ENCODE assay signal across 25 cellular contexts in the genomic region with DNA sequence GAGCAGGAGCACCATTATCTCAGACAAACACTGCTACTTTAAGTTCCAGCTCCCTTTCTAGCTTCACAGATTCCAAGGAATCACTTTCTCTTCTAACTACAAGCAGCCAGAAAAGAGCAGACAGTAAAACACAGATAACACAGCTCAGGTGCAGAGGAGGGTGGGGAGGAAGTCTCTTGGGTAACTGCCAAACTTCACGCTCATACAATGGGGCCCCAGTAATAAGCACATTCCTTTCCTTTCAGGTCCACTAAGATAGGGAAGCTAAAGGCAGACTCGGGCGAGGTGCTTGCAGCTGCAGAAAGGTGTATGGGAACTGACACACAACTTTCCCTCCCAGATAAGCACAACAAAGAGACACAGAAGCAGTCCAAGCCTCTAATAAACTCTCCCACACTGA.
"Had no signal": no experiment of that assay in that cellular context is flagged by ENCODE, and none has a peak within 500 bp of the region (broad histone marks: within the 10 kb centered on the region; RNA-seq: fewer than 3 reads in every experiment).

No MANE protein-coding gene starts in this region.

- ATAC-seq: activated CD8-positive, alpha-beta T cell treated with anti-CD3 and anti-CD28 coated beads for 36 hours; activated T-helper 17 cell treated with anti-CD3 and anti-CD28 coated beads, Interleukin-2, amount 50 U/mL, for 72 hours; gastroesophageal sphincter; left cardiac atrium; stimulated activated naive B cell treated with anti-CD40 and anti-IgM and Interleukin-4, amounts not matched to agents 10 μg/mL and 1 μg/mL and 100 μg/mL, for 72 hours had no signal

- H3K27ac Mint-ChIP-seq: activated CD4-positive, alpha-beta T cell treated with anti-CD3 and anti-CD28 coated beads, Interleukin-2, amount 10 ng/mL, durations not matched to agents 7 days and 5 days; activated CD8-positive, alpha-beta T cell treated with anti-CD3 and anti-CD28 coated beads for 36 hours; activated naive CD8-positive, alpha-beta T cell; activated T-helper 17 cell treated with anti-CD3 and anti-CD28 coated beads, Interleukin-2, amount 50 U/mL, for 72 hours; naive B cell; stimulated activated naive B cell treated with anti-CD40 and anti-IgM and Interleukin-4, amounts not matched to agents 10 μg/mL and 1 μg/mL and 100 μg/mL, for 72 hours had no signal

- H3K27me3 Mint-ChIP-seq: activated CD4-positive, alpha-beta T cell treated with anti-CD3 and anti-CD28 coated beads, Interleukin-2, amount 10 ng/mL, durations not matched to agents 7 days and 5 days; activated CD8-positive, alpha-beta T cell treated with anti-CD3 and anti-CD28 coated beads for 36 hours; activated naive CD8-positive, alpha-beta T cell; activated T-helper 17 cell treated with anti-CD3 and anti-CD28 coated beads, Interleukin-2, amount 50 U/mL, for 72 hours; central memory CD8-positive, alpha-beta T cell; naive B cell; stimulated activated naive B cell treated with anti-CD40 and anti-IgM and Interleukin-4, amounts not matched to agents 10 μg/mL and 1 μg/mL and 100 μg/mL, for 72 hours had no signal

- H3K9me3 ChIP-seq: adrenal gland, ascending aorta, esophagus squamous epithelium, sigmoid colon, uterus had no signal

- DNase-seq: activated CD4-positive, alpha-beta T cell treated with anti-CD3 and anti-CD28 coated beads, Interleukin-2, amount 10 ng/mL, durations not matched to agents 7 days and 5 days; activated CD8-positive, alpha-beta T cell treated with anti-CD3 and anti-CD28 coated beads for 36 hours; activated naive CD4-positive, alpha-beta T cell; activated T-cell treated with anti-CD3 and anti-CD28 coated beads, Interleukin-2, amount 50 U/mL, for 1 hour; adrenal gland; brain microvascular endothelial cell; dorsolateral prefrontal cortex; esophagus squamous epithelium; head of caudate nucleus; left cardiac atrium; mesenchymal stem cell; naive B cell; retina; sigmoid colon; stimulated activated CD4-positive, alpha-beta T cell treated with anti-CD3 and anti-CD28 coated beads, Interleukin-2, amount 100 ng/mL, for 48 hours; stimulated activated CD8-positive, alpha-beta memory T cell treated with anti-CD3 and anti-CD28 coated beads, Interleukin-4, amount 100 ng/mL, for 48 hours; stimulated activated naive B cell treated with anti-CD40 and anti-IgM and Interleukin-4, amounts not matched to agents 10 μg/mL and 1 μg/mL and 100 μg/mL, for 72 hours; trophoblast cell; uterus had no signal

- H3K36me3 ChIP-seq: adrenal gland, ascending aorta, brain microvascular endothelial cell, esophagus squamous epithelium, gastroesophageal sphincter, sigmoid colon, uterus had no signal

- H3K4me3 ChIP-seq: adrenal gland, ascending aorta, dorsolateral prefrontal cortex, esophagus squamous epithelium, gastroesophageal sphincter, sigmoid colon, uterus had no signal

- H3K4me1 Mint-ChIP-seq: activated CD4-positive, alpha-beta T cell treated with anti-CD3 and anti-CD28 coated beads, Interleukin-2, amount 10 ng/mL, durations not matched to agents 7 days and 5 days; activated T-helper 17 cell treated with anti-CD3 and anti-CD28 coated beads, Interleukin-2, amount 50 U/mL, for 72 hours; central memory CD8-positive, alpha-beta T cell; naive B cell; neural crest cell; stimulated activated naive B cell treated with anti-CD40 and anti-IgM and Interleukin-4, amounts not matched to agents 10 μg/mL and 1 μg/mL and 100 μg/mL, for 72 hours had no signal

- H3K36me3 Mint-ChIP-seq: activated naive CD8-positive, alpha-beta T cell; naive B cell; stimulated activated naive B cell treated with anti-CD40 and anti-IgM and Interleukin-4, amounts not matched to agents 10 μg/mL and 1 μg/mL and 100 μg/mL, for 72 hours had no signal

- H3K27ac ChIP-seq: adrenal gland, ascending aorta, brain microvascular endothelial cell, dorsolateral prefrontal cortex, esophagus squamous epithelium, gastroesophageal sphincter, sigmoid colon, uterus had no signal

- H3K4me1 ChIP-seq: adrenal gland, ascending aorta, esophagus squamous epithelium, gastroesophageal sphincter, sigmoid colon, uterus had no signal

- H3K4me3 Mint-ChIP-seq: activated CD4-positive, alpha-beta T cell treated with anti-CD3 and anti-CD28 coated beads, Interleukin-2, amount 10 ng/mL, durations not matched to agents 7 days and 5 days; activated CD8-positive, alpha-beta T cell treated with anti-CD3 and anti-CD28 coated beads for 36 hours; activated naive CD8-positive, alpha-beta T cell; activated T-helper 17 cell treated with anti-CD3 and anti-CD28 coated beads, Interleukin-2, amount 50 U/mL, for 72 hours; central memory CD8-positive, alpha-beta T cell; naive B cell; neural crest cell; stimulated activated naive B cell treated with anti-CD40 and anti-IgM and Interleukin-4, amounts not matched to agents 10 μg/mL and 1 μg/mL and 100 μg/mL, for 72 hours had no signal

- H3K9me3 Mint-ChIP-seq: activated CD4-positive, alpha-beta T cell treated with anti-CD3 and anti-CD28 coated beads, Interleukin-2, amount 10 ng/mL, durations not matched to agents 7 days and 5 days; activated CD8-positive, alpha-beta T cell treated with anti-CD3 and anti-CD28 coated beads for 36 hours; activated T-helper 17 cell treated with anti-CD3 and anti-CD28 coated beads, Interleukin-2, amount 50 U/mL, for 72 hours; stimulated activated naive B cell treated with anti-CD40 and anti-IgM and Interleukin-4, amounts not matched to agents 10 μg/mL and 1 μg/mL and 100 μg/mL, for 72 hours had no signal

- H3K27me3 ChIP-seq: adrenal gland, ascending aorta, brain microvascular endothelial cell, esophagus squamous epithelium, gastroesophageal sphincter, sigmoid colon, uterus had no signal
